ENCODE assay signal across 8 cellular contexts in the genomic region with DNA sequence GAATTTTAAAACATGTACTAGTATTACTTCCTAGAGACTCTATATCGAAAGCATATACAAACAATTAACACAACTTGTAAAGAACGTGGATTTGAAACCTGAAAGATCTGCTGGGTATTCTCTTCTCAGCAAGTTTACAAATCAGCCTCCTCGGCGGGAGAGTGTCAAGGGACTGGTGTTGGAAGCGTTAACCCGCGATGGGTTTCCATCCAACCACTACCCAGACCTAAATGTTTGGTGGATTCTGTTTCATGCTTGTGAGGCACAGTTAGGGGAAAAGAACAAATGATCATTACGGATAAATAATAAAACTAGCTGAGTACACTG. TPM values are rescaled to one million over a fixed set of nuclear protein-coding genes. Genes with fewer than 3 reads are reported as not detected.
DNase-seq lines count a peak whose midpoint lies in the region; ATAC-seq and TF ChIP-seq lines count a peak whose summit lies in the region.

No MANE protein-coding gene starts in this region.

- WGBS in ovary, 3 donors, result 0 to 2% (median 1%) methylated on average over 8 of the region's 8 CpGs

- in situ Hi-C loops in KBM-7 (cut with MboI; ENCODE audit: low pct_unique_long_range_greater_than_20kb, low sequenced_read_pairs), result no loop called here

- ATAC-seq in GM21447 (IDR thresholded peaks at IDR 0.05; ENCODE audit: unreplicated experiment), result peak; percentile 23

- H3K36me3 ChIP-seq in ovary, result no peaks in the 10 kb centered on the region

- TF ChIP-seq POLR2A in ovary (IDR thresholded peaks at IDR 0.05), result no peak

- intact Hi-C loops in ovary (cut with DNase I), result loop anchor here in 1 of 4 donors (5.0 kb wide), 1 partner anchor 57 kb away; a partner anchor contains a TSS

- H3K9me3 ChIP-seq in ovary, result no peaks in the 10 kb centered on the region

- DNase-seq in GM03348 (ENCODE audit: low spot score) (peak; percentile 33), HuH-7 (ENCODE audit: low spot score) (peak; percentile 23), fibroblast of pulmonary artery (ENCODE audit: low read depth) (peak; percentile 60), ovary (peak in 2 of 5 donors; percentile 22 to 31), KBM-7 (no peak), NOMO-1 treated with dmso at 0.1 percent for 144 hours (lab: John Stamatoyannopoulos, UW; ENCODE audit: unreplicated experiment) (no peak)
- DNase-seq in activated T-cell treated with anti-CD3 and anti-CD28 coated beads, Interleukin-2, amount 50 U/mL, for 1 hour, result peak; percentile 51

- H3K27me3 ChIP-seq in ovary, result no peaks in the 10 kb centered on the region

- no peaks in the 10 kb centered on the region for H3K4me1 ChIP-seq in ovary (ENCODE audit: insufficient read depth)

- H3K27ac ChIP-seq in ovary, result peak overlapping the region; percentile 96

- TF ChIP-seq CTCF in fibroblast of pulmonary artery (IDR thresholded peaks at IDR 0.05; ENCODE audit: low read length, missing control alignments) (no peak), ovary (IDR thresholded peaks at IDR 0.05) (no peak)

- H3K4me3 ChIP-seq in fibroblast of pulmonary artery (replicated peaks; ENCODE audit: low read depth, low read length) (peak overlapping the region; percentile 92), ovary (peak overlapping the region; percentile 88)

- TF ChIP-seq EP300 in ovary (IDR thresholded peaks at IDR 0.05), result no peak

RNA-seq across cellular contexts. Expression of a gene that starts 0.8 kb away (rescaled TPM):
- total RNA-seq in ovary, result 10 to 100 TPM; 13.9 to 26.1 (median 22.3) TPM
- 10 to 100 TPM in 1 of 2 donors, 1 to 10 TPM in 1; 8.3 to 16.4 TPM for polyA plus RNA-seq in ovary

RNA-seq across cellular contexts. Expression of a gene that starts 58.4 kb away (rescaled TPM):
- 100 to 1,000 TPM in 6 of 7 donors, 10 to 100 TPM in 1; 99.6 to 143 (median 134) TPM for total RNA-seq in ovary
- polyA plus RNA-seq in ovary, result 10 to 100 TPM; 89.0 to 98.1 TPM

Comparison
In these comparisons a context has a peak if more than half of its experiments do, and no peak if none do; other contexts are left out.
1. DNase-seq: peak in GM03348 (single experiment), HuH-7 (single experiment), activated T-cell treated with anti-CD3 and anti-CD28 coated beads, Interleukin-2, amount 50 U/mL, for 1 hour (single experiment) and fibroblast of pulmonary artery (single experiment); none in KBM-7 (single experiment) and NOMO-1 treated with dmso at 0.1 percent for 144 hours (single experiment).